Comparison of ENCODE assay signal across 1 cellular context in the genomic region with DNA sequence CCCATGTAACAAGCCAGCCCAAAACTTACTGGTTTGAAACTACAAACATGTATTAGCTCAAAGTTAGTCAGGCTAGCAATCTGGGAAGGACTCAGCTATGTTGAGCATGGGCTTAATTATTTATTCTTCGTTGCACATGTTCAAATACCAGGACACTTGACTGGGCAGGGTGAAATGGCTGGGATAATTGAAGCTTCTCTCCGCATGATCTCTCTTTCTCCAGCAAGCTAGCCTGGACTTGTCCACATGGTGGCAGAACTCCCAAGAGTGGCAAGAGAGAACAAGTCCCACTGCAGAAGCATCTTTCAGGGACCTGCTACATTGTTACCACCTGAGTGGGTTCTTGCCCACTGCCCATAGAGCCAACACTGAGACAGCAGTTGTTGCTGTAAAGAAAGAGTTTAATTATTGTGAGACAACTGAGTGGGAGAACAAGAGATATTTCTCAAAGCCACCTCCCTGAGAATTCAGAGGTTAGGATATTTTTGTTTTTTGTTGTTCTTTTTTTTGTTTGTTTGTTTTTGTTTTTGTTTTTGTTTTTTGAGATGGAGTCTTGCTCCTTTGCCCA.
TF ChIP-seq lines count a peak whose summit lies in the region.

No MANE protein-coding gene starts in this region.

TF ChIP-seq in GM23338, 12 proteins besides CTCF, POLR2A, EP300 and RAD21:
- TF ChIP-seq, protein P1, sequence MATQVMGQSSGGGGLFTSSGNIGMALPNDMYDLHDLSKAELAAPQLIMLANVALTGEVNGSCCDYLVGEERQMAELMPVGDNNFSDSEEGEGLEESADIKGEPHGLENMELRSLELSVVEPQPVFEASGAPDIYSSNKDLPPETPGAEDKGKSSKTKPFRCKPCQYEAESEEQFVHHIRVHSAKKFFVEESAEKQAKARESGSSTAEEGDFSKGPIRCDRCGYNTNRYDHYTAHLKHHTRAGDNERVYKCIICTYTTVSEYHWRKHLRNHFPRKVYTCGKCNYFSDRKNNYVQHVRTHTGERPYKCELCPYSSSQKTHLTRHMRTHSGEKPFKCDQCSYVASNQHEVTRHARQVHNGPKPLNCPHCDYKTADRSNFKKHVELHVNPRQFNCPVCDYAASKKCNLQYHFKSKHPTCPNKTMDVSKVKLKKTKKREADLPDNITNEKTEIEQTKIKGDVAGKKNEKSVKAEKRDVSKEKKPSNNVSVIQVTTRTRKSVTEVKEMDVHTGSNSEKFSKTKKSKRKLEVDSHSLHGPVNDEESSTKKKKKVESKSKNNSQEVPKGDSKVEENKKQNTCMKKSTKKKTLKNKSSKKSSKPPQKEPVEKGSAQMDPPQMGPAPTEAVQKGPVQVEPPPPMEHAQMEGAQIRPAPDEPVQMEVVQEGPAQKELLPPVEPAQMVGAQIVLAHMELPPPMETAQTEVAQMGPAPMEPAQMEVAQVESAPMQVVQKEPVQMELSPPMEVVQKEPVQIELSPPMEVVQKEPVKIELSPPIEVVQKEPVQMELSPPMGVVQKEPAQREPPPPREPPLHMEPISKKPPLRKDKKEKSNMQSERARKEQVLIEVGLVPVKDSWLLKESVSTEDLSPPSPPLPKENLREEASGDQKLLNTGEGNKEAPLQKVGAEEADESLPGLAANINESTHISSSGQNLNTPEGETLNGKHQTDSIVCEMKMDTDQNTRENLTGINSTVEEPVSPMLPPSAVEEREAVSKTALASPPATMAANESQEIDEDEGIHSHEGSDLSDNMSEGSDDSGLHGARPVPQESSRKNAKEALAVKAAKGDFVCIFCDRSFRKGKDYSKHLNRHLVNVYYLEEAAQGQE (IDR thresholded peaks at IDR 0.05; ENCODE audit: unreplicated experiment), result no peak
- TF ChIP-seq JUNB (IDR thresholded peaks at IDR 0.05; ENCODE audit: unreplicated experiment), result no peak
